Comparison of ENCODE assay signal across 17 cellular contexts in genomic region chr1:194118086-194118485, GRCh38.
DNase-seq lines count a peak whose midpoint lies in the region; ATAC-seq and TF ChIP-seq lines count a peak whose summit lies in the region.
"Had no signal": no experiment of that assay in that cellular context is flagged by ENCODE, and none has a peak within 500 bp of the region (broad histone marks: within the 10 kb centered on the region; RNA-seq: fewer than 3 reads in every experiment).

No MANE protein-coding gene starts in this region.

- H3K4me1 Mint-ChIP-seq in GM23338, result no peaks in the 10 kb centered on the region
- H3K4me1 Mint-ChIP-seq in chondrocyte (ENCODE audit: low read depth), result no peaks in the 10 kb centered on the region

- 92% methylated on average over 22 of the region's 22 CpGs for WGBS in mesenchymal stem cell
- 95 to 97% (median 95%) methylated on average over 22 of the region's 22 CpGs for WGBS in spleen, 5 donors

- no peaks in the 10 kb centered on the region for H3K36me3 ChIP-seq in GM23338 (ENCODE audit: insufficient read depth)
- H3K36me3 ChIP-seq in mesenchymal stem cell (ENCODE audit: control insufficient read depth in 1 of 2, insufficient read depth in 2 of 2, low read depth in 1 of 2, low read length in 2 of 2), result no peaks in the 10 kb centered on the region
- no peaks in the 10 kb centered on the region for H3K36me3 ChIP-seq in spleen
- no peaks in the 10 kb centered on the region for H3K36me3 ChIP-seq in PC-3 (ENCODE audit: low read depth, low read length)
- H3K36me3 ChIP-seq: BLaER1 had no signal

- H3K27me3 Mint-ChIP-seq in GM23338 (ENCODE audit: insufficient read depth, low read depth, poor library complexity), result peaks cover 2% of the 10 kb centered on the region
- H3K27me3 Mint-ChIP-seq in chondrocyte (ENCODE audit: low read depth), result no peaks in the 10 kb centered on the region

- no peak overlapping the region for H2BK5ac ChIP-seq in mesenchymal stem cell (ENCODE audit: low read depth, low read length, poor library complexity, severe bottlenecking)

- no peak overlapping the region for H3K23ac ChIP-seq in mesenchymal stem cell (ENCODE audit: low read length in 2 of 2)

- H3K9ac ChIP-seq in mesenchymal stem cell (ENCODE audit: low read length) (no peak overlapping the region), PC-3 (ENCODE audit: low read length) (no peak overlapping the region)
- H3K9ac ChIP-seq: BLaER1 had no signal

- H3K4me1 ChIP-seq in GM23338 (ENCODE audit: insufficient read depth) (no peaks in the 10 kb centered on the region), mesenchymal stem cell (ENCODE audit: control insufficient read depth, insufficient read depth, low read depth, low read length) (no peaks in the 10 kb centered on the region), spleen (no peaks in the 10 kb centered on the region), PC-3 (ENCODE audit: insufficient read depth, low read length) (no peaks in the 10 kb centered on the region)
- H3K4me1 ChIP-seq: BLaER1 had no signal

- H3K4me3 Mint-ChIP-seq in GM23338 (no peak overlapping the region), chondrocyte (ENCODE audit: unreplicated experiment) (no peak overlapping the region)
- H3K4me3 Mint-ChIP-seq: CD8-positive, alpha-beta T cell had no signal

- CTCF ChIA-PET in PC-3 (lab: Charles Lee), result no interaction called here

- no peak overlapping the region for H3K4ac ChIP-seq in mesenchymal stem cell (ENCODE audit: low read depth in 1 of 2, low read length in 2 of 2)

- POLR2A ChIA-PET in PC-3 (lab: Charles Lee; ENCODE audit: unreplicated experiment), result no interaction called here

- H2AK5ac ChIP-seq in mesenchymal stem cell (ENCODE audit: low read length, severe bottlenecking), result no peak overlapping the region

- no peaks in the 10 kb centered on the region for H3K9me3 Mint-ChIP-seq in GM23338
- H3K9me3 Mint-ChIP-seq in chondrocyte (ENCODE audit: low read depth), result peaks cover 2% of the 10 kb centered on the region
- H3K9me3 Mint-ChIP-seq: CD8-positive, alpha-beta T cell had no signal

- no peak overlapping the region for H3K27ac ChIP-seq in GM23338 (ENCODE audit: low read depth)
- H3K27ac ChIP-seq in mesenchymal stem cell (ENCODE audit: low read length, poor library complexity, severe bottlenecking), result no peak overlapping the region
- H3K27ac ChIP-seq in spleen, result no peak overlapping the region
- no peak overlapping the region for H3K27ac ChIP-seq in PC-3 (ENCODE audit: low read length)
- H3K27ac ChIP-seq: BLaER1, HL-60 had no signal

- H3K79me2 ChIP-seq in GM23338 (replicated peaks; ENCODE audit: insufficient read depth) (no peaks in the 10 kb centered on the region), PC-3 (ENCODE audit: low read length) (no peaks in the 10 kb centered on the region)

- no peak for TF ChIP-seq CTCF in GM23338 (conservative IDR thresholded peaks at IDR 0.05; ENCODE audit: low read depth in 2 of 2)
- TF ChIP-seq CTCF in chondrocyte (IDR thresholded peaks at IDR 0.05), result no peak
- TF ChIP-seq CTCF in spleen (IDR thresholded peaks at IDR 0.05 in 8 of 11, conservative IDR thresholded peaks at IDR 0.05 in 3 of 11), result no peak
- no peak for TF ChIP-seq CTCF in PC-3 (conservative IDR thresholded peaks at IDR 0.05; ENCODE audit: low read depth, low read length)

- no peak overlapping the region for H2BK120ac ChIP-seq in mesenchymal stem cell (ENCODE audit: low read depth, low read length)

- BruUV-seq in PC-3 (replicated peaks; lab: Mats Ljungman, UMichigan), result no TSS peak

- no peak overlapping the region for H3K4me3 ChIP-seq in GM23338
- no peak overlapping the region for H3K4me3 ChIP-seq in mesenchymal stem cell (ENCODE audit: insufficient read depth in 1 of 2, low read depth in 1 of 2, low read length in 2 of 2)
- H3K4me3 ChIP-seq in spleen, result no peak overlapping the region
- H3K4me3 ChIP-seq in PC-3 (ENCODE audit: low read length), result no peak overlapping the region
- H3K4me3 ChIP-seq: BLaER1, K562 had no signal

- H3K18ac ChIP-seq in mesenchymal stem cell (ENCODE audit: low read depth in 1 of 2, low read length in 2 of 2), result no peak overlapping the region

- H3K27me3 ChIP-seq in GM23338 (ENCODE audit: insufficient read depth), result no peaks in the 10 kb centered on the region
- H3K27me3 ChIP-seq in mesenchymal stem cell (ENCODE audit: control insufficient read depth in 1 of 2, insufficient read depth in 1 of 2, low read length in 2 of 2), result no peaks in the 10 kb centered on the region
- H3K27me3 ChIP-seq in spleen (replicated peaks in 1 of 7), result no peaks in the 10 kb centered on the region
- no peaks in the 10 kb centered on the region for H3K27me3 ChIP-seq in PC-3 (ENCODE audit: low read length)
- H3K27me3 ChIP-seq: BLaER1 had no signal

- H3K79me1 ChIP-seq in mesenchymal stem cell (replicated peaks; ENCODE audit: low read length, poor library complexity, severe bottlenecking), result no peaks in the 10 kb centered on the region

- ATAC-seq in GM23338 (no peak), PC-3 (no peak)
- ATAC-seq: CD8-positive, alpha-beta T cell had no signal

- no peak overlapping the region for H4K91ac ChIP-seq in mesenchymal stem cell (ENCODE audit: low read length)

- no peak for TF ChIP-seq POLR2A in spleen (IDR thresholded peaks at IDR 0.05)

- H3K4me2 ChIP-seq in GM23338 (no peak overlapping the region), mesenchymal stem cell (ENCODE audit: low read length, poor library complexity, severe bottlenecking) (no peak overlapping the region), PC-3 (ENCODE audit: low read length) (no peak overlapping the region)
- H3K4me2 ChIP-seq: BLaER1 had no signal

- H4K20me1 ChIP-seq in GM23338 (replicated peaks; ENCODE audit: insufficient read depth), result no peaks in the 10 kb centered on the region
- H4K20me1 ChIP-seq in PC-3 (ENCODE audit: low read length), result no peaks in the 10 kb centered on the region
- H4K20me1 ChIP-seq: BLaER1 had no signal

- H2BK15ac ChIP-seq in mesenchymal stem cell (ENCODE audit: low read depth, poor library complexity, severe bottlenecking), result no peak overlapping the region

- intact Hi-C loops in spleen (cut with DNase I; ENCODE audit: low total_unique reads) (no loop called here), PC-3 (cut with micrococcal nuclease) (no loop called here)

- no peak overlapping the region for H3K27ac Mint-ChIP-seq in GM23338
- H3K27ac Mint-ChIP-seq in chondrocyte (ENCODE audit: unreplicated experiment), result no peak overlapping the region
- H3K27ac Mint-ChIP-seq: CD8-positive, alpha-beta T cell had no signal

- peak overlapping the region; percentile 17 for H4K8ac ChIP-seq in mesenchymal stem cell (ENCODE audit: low read length)

- H3K36me3 Mint-ChIP-seq in GM23338 (ENCODE audit: low read depth) (no peaks in the 10 kb centered on the region), chondrocyte (ENCODE audit: low read depth) (no peaks in the 10 kb centered on the region)
- H3K36me3 Mint-ChIP-seq: CD8-positive, alpha-beta T cell had no signal

- H3F3A ChIP-seq in GM23338 (replicated peaks; ENCODE audit: low read depth), result no peaks in the 10 kb centered on the region
- H3F3A ChIP-seq in PC-3 (ENCODE audit: low read length, unreplicated experiment), result no peaks in the 10 kb centered on the region

- H2BK12ac ChIP-seq in mesenchymal stem cell (ENCODE audit: low read length in 2 of 2), result no peak overlapping the region

- DNase-seq in GM23338 (ENCODE audit: low spot score) (no peak), chondrocyte (ENCODE audit: low spot score) (peak; percentile 79), mesenchymal stem cell (no peak), spleen (peak; percentile 64), Ammon's horn (ENCODE audit: low spot score) (no peak), T-helper 9 cell (no peak), PC-3 (no peak)
- DNase-seq: AML-193; Calu3; CD8-positive, alpha-beta T cell; DMS79 treated with DMSO at 0.1 percent for 48 hours; GF-D8; HCEC 1CT; IMR-90 had no signal

- no peak overlapping the region for H3K14ac ChIP-seq in mesenchymal stem cell (ENCODE audit: low read length in 2 of 2)

- H3K9me2 ChIP-seq in GM23338 (ENCODE audit: insufficient read depth) (no peaks in the 10 kb centered on the region; the same call in 1 of the 2 replicates), PC-3 (replicated peaks; ENCODE audit: low read length) (no peaks in the 10 kb centered on the region)

- H2AFZ ChIP-seq in GM23338 (peak overlapping the region; percentile 60; the same call in 1 of the 2 replicates), mesenchymal stem cell (ENCODE audit: low read depth, low read length) (no peak overlapping the region), PC-3 (ENCODE audit: low read length) (no peak overlapping the region)

- H3K9me3 ChIP-seq in mesenchymal stem cell (ENCODE audit: control insufficient read depth, low read length) (no peaks in the 10 kb centered on the region), spleen (peaks cover 0 to 11% (median 0%) of the 10 kb centered on the region in 8 donors), PC-3 (ENCODE audit: low read length) (no peaks in the 10 kb centered on the region)
- H3K9me3 ChIP-seq: BLaER1 had no signal

TF ChIP-seq in GM23338, 12 proteins besides CTCF, POLR2A, EP300 and RAD21 (continues in another document):
- TF ChIP-seq POLR2AphosphoS5 (IDR thresholded peaks at IDR 0.05; ENCODE audit: low read depth) (no peak), NANOG (IDR thresholded peaks at IDR 0.05; ENCODE audit: borderline replicate concordance) (no peak), ETS1 (IDR thresholded peaks at IDR 0.05) (no peak), EZH2 (IDR thresholded peaks at IDR 0.05; ENCODE audit: low read depth, unreplicated experiment) (no peak), ZNF331 (CRISPR knock-in tag; IDR thresholded peaks at IDR 0.05; ENCODE audit: low read depth) (no peak)

Comparison
In these comparisons a context has a peak if more than half of its experiments do, and no peak if none do; other contexts are left out.
1. DNase-seq: peak in chondrocyte (single experiment) and spleen (single experiment); none in GM23338 (single experiment), mesenchymal stem cell (single experiment), Ammon's horn (single experiment), T-helper 9 cell (single experiment) and PC-3 (single experiment).